ENCODE assay signal across 24 cellular contexts in genomic region chr11:123241874-123242538, GRCh38. TPM values are rescaled to one million over a fixed set of nuclear protein-coding genes. Genes with fewer than 3 reads are reported as not detected.
"Had no signal": no experiment of that assay in that cellular context is flagged by ENCODE, and none has a peak within 500 bp of the region (broad histone marks: within the 10 kb centered on the region; RNA-seq: fewer than 3 reads in every experiment).

No MANE protein-coding gene starts in this region.

- ATAC-seq: naive thymus-derived CD8-positive, alpha-beta T cell; psoas muscle; right cardiac atrium; stimulated activated memory B cell treated with anti-CD40 and anti-IgM and Interleukin-4, amounts not matched to agents 10 μg/mL and 1 μg/mL and 100 μg/mL, for 72 hours; stimulated activated naive CD8-positive, alpha-beta T cell treated with anti-CD3 and anti-CD28 coated beads, Interleukin-15, Interleukin-2, amounts not matched to agents 100 U/mL and 50 U/mL, for 24 hours; upper lobe of right lung had no signal

- H3K27ac ChIP-seq: coronary artery, esophagus muscularis mucosa, ovary, psoas muscle, skin epidermis, spleen, thoracic aorta, tibial nerve, upper lobe of right lung, uterus had no signal

- H3K9me3 ChIP-seq: esophagus muscularis mucosa, ovary, psoas muscle, spleen, thoracic aorta, tibial nerve, upper lobe of right lung, uterus had no signal

- H3K4me1 ChIP-seq: psoas muscle, upper lobe of right lung, uterus had no signal

- H3K27me3 ChIP-seq: esophagus muscularis mucosa, ovary, spleen, tibial nerve, upper lobe of right lung, uterus had no signal

- H3K36me3 ChIP-seq: esophagus muscularis mucosa, ovary, spleen, thoracic aorta, tibial nerve, upper lobe of right lung, uterus had no signal

- H3K4me3 ChIP-seq: coronary artery, esophagus muscularis mucosa, ovary, psoas muscle, skin epidermis, spleen, thoracic aorta, tibial nerve, upper lobe of right lung, uterus had no signal

- DNase-seq: dermis blood vessel endothelial cell; effector memory CD4-positive, alpha-beta T cell; hypothalamus; mesendoderm; midbrain; naive thymus-derived CD8-positive, alpha-beta T cell; nephron progenitor cell; nucleus accumbens; ovary; psoas muscle; right cardiac atrium; spleen; stimulated activated CD4-positive, alpha-beta T cell treated with anti-CD3 and anti-CD28 coated beads, Interleukin-4, amount 100 ng/mL, for 4 hours; stimulated activated naive CD8-positive, alpha-beta T cell treated with anti-CD3 and anti-CD28 coated beads, Interleukin-15, Interleukin-2, amounts not matched to agents 100 U/mL and 50 U/mL, for 24 hours; substantia nigra; upper lobe of right lung; uterus had no signal

RNA-seq across cellular contexts. Expression of gene CLMP, which starts 47.0 kb away (rescaled TPM):
- total RNA-seq: lung microvascular endothelial cell had no signal
